ENCODE assay signal across 25 cellular contexts in genomic region chr17:443109-443508, GRCh38.
"Had no signal": no experiment of that assay in that cellular context is flagged by ENCODE, and none has a peak within 500 bp of the region (broad histone marks: within the 10 kb centered on the region; RNA-seq: fewer than 3 reads in every experiment).

No MANE protein-coding gene starts in this region.

- H3K36me3 ChIP-seq: colonic mucosa had no signal

- ATAC-seq: esophagus mucosa, gastrocnemius medialis, heart right ventricle, left cardiac atrium, left ventricle myocardium superior, mucosa of descending colon had no signal

- H3K36me3 Mint-ChIP-seq: mesothelial cell of epicardium had no signal

- DNase-seq: colonic mucosa; cortex of kidney; dermis blood vessel endothelial cell; dorsolateral prefrontal cortex; effector CD4-positive, alpha-beta T cell; effector memory CD4-positive, alpha-beta T cell; endodermal cell; erythroblast; esophagus squamous epithelium; foreskin fibroblast; foreskin melanocyte; gastrocnemius medialis; glutamatergic neuron; head of caudate nucleus; heart right ventricle; hippocampal formation; left cardiac atrium; left ventricle myocardium superior; lower lobe of right lung; mesenchymal stem cell; mucosa of descending colon had no signal

- H3K27ac ChIP-seq: colonic mucosa, dorsolateral prefrontal cortex, epithelial cell of prostate, esophagus squamous epithelium, gastrocnemius medialis, heart right ventricle, lower lobe of right lung had no signal

- H3K9me3 Mint-ChIP-seq: endodermal cell, mesothelial cell of epicardium had no signal

- H3K9me3 ChIP-seq: colonic mucosa, esophagus squamous epithelium, gastrocnemius medialis, heart right ventricle, left lung, lower lobe of right lung, mucosa of descending colon had no signal

- H3K4me1 ChIP-seq: colonic mucosa, esophagus squamous epithelium, gastrocnemius medialis, lower lobe of right lung had no signal

- H3K27ac Mint-ChIP-seq: endodermal cell, mesothelial cell of epicardium had no signal

- H3K4me1 Mint-ChIP-seq: mesothelial cell of epicardium had no signal

- H3K4me3 Mint-ChIP-seq: endodermal cell, mesothelial cell of epicardium had no signal

- H3K4me3 ChIP-seq: colonic mucosa, dorsolateral prefrontal cortex, esophagus squamous epithelium, gastrocnemius medialis, heart right ventricle, left lung, lower lobe of right lung, mucosa of descending colon had no signal

- H3K27me3 ChIP-seq: colonic mucosa, dorsolateral prefrontal cortex, esophagus squamous epithelium, gastrocnemius medialis, heart right ventricle, left lung had no signal
